ENCODE assay signal across 10 cellular contexts in genomic region chr9:110192531-110193326, GRCh38. TPM values are rescaled to one million over a fixed set of nuclear protein-coding genes. Genes with fewer than 3 reads are reported as not detected.
DNase-seq lines count a peak whose midpoint lies in the region; ATAC-seq and TF ChIP-seq lines count a peak whose summit lies in the region.
"Had no signal": no experiment of that assay in that cellular context is flagged by ENCODE, and none has a peak within 500 bp of the region (broad histone marks: within the 10 kb centered on the region; RNA-seq: fewer than 3 reads in every experiment).

No MANE protein-coding gene starts in this region.

- peak overlapping the region; percentile 7 for H3K9ac ChIP-seq in mucosa of stomach (ENCODE audit: low read length)
- H3K9ac ChIP-seq: BLaER1 had no signal

- H3K9me3 ChIP-seq in right cardiac atrium (ENCODE audit: control insufficient read depth, low read length) = no peaks in the 10 kb centered on the region
- no peaks in the 10 kb centered on the region for H3K9me3 ChIP-seq in mucosa of stomach (ENCODE audit: control insufficient read depth, low read length)
- H3K9me3 ChIP-seq in uterus = no peaks in the 10 kb centered on the region
- H3K9me3 ChIP-seq: BLaER1 had no signal

- H3K36me3 Mint-ChIP-seq in activated T-cell treated with anti-CD3 and anti-CD28 coated beads, Interleukin-2, amount 50 U/mL, for 4 hours (ENCODE audit: insufficient read depth) = no peaks in the 10 kb centered on the region

- no peak overlapping the region for H3K4me3 Mint-ChIP-seq in activated T-cell treated with anti-CD3 and anti-CD28 coated beads, Interleukin-2, amount 50 U/mL, for 4 hours

- H3K27me3 Mint-ChIP-seq in activated T-cell treated with anti-CD3 and anti-CD28 coated beads, Interleukin-2, amount 50 U/mL, for 4 hours (ENCODE audit: low read depth) = peaks cover 5% of the 10 kb centered on the region

- no peak for TF ChIP-seq POLR2A in uterus (IDR thresholded peaks at IDR 0.05)

- peaks cover 5% of the 10 kb centered on the region for H3K4me1 ChIP-seq in right cardiac atrium (ENCODE audit: control insufficient read depth, insufficient read depth, low read length)
- H3K4me1 ChIP-seq in mucosa of stomach (ENCODE audit: control insufficient read depth, insufficient read depth, low read length) = peaks cover 64% of the 10 kb centered on the region
- no peaks in the 10 kb centered on the region for H3K4me1 ChIP-seq in uterus

- TF ChIP-seq CTCF in choroid plexus epithelial cell (conservative IDR thresholded peaks at IDR 0.05; ENCODE audit: low read depth, low read length) = no peak
- no peak for TF ChIP-seq CTCF in uterus (IDR thresholded peaks at IDR 0.05)

- 56% methylated on average over 5 of the region's 5 CpGs for WGBS in right cardiac atrium

- H3K36me3 ChIP-seq in mucosa of stomach (ENCODE audit: control insufficient read depth, insufficient read depth, low read length) (no peaks in the 10 kb centered on the region), uterus (no peaks in the 10 kb centered on the region)
- H3K36me3 ChIP-seq: BLaER1 had no signal

- no peaks in the 10 kb centered on the region for H3K9me3 Mint-ChIP-seq in activated T-cell treated with anti-CD3 and anti-CD28 coated beads, Interleukin-2, amount 50 U/mL, for 4 hours

- ATAC-seq in Right ventricle myocardium superior (ENCODE audit: poor library complexity) = peak; percentile 38
- ATAC-seq in right cardiac atrium = no peak
- ATAC-seq in activated T-cell treated with anti-CD3 and anti-CD28 coated beads, Interleukin-2, amount 50 U/mL, for 4 hours = no peak
- ATAC-seq in GM18517 (IDR thresholded peaks at IDR 0.05; ENCODE audit: unreplicated experiment) = no peak
- ATAC-seq: left colon had no signal

- H3K4me3 ChIP-seq in right cardiac atrium (ENCODE audit: low read length) = no peak overlapping the region
- H3K4me3 ChIP-seq in choroid plexus epithelial cell (ENCODE audit: low read depth, low read length) = no peak overlapping the region
- no peak overlapping the region for H3K4me3 ChIP-seq in mucosa of stomach (ENCODE audit: low read length)
- H3K4me3 ChIP-seq in uterus = no peak overlapping the region
- H3K4me3 ChIP-seq: BLaER1 had no signal

- DNase-seq in Right ventricle myocardium superior (no peak), right cardiac atrium (no peak), choroid plexus epithelial cell (ENCODE audit: low read depth) (peak; percentile 91), uterus (peak; percentile 63 to 70), NCI-H2227 treated with DMSO at 0.1 percent for 48 hours (lab: John Stamatoyannopoulos, UW) (no peak)
- DNase-seq in activated T-cell treated with anti-CD3 and anti-CD28 coated beads, Interleukin-2, amount 50 U/mL, for 4 hours = no peak
- DNase-seq: left colon had no signal

- peaks cover 1% of the 10 kb centered on the region for H3K4me1 Mint-ChIP-seq in activated T-cell treated with anti-CD3 and anti-CD28 coated beads, Interleukin-2, amount 50 U/mL, for 4 hours (ENCODE audit: low read depth)

- H3K27me3 ChIP-seq in right cardiac atrium (ENCODE audit: control insufficient read depth, insufficient read depth) (no peaks in the 10 kb centered on the region), mucosa of stomach (ENCODE audit: control insufficient read depth, insufficient read depth, low read length) (no peaks in the 10 kb centered on the region), uterus (no peaks in the 10 kb centered on the region)
- H3K27me3 ChIP-seq: BLaER1 had no signal

- H3K27ac ChIP-seq in right cardiac atrium (ENCODE audit: low read length) (no peak overlapping the region), uterus (peak overlapping the region; percentile 81 to 86)
- H3K27ac ChIP-seq: BLaER1 had no signal

- intact Hi-C loops in Right ventricle myocardium superior (cut with DNase I) = no loop called here
- intact Hi-C loops in right cardiac atrium (cut with DNase I) = no loop called here
- intact Hi-C loops in uterus (cut with DNase I; ENCODE audit: low total_unique reads) = no loop called here

RNA-seq across cellular contexts. Expression of gene C9orf152, which starts 15.2 kb away (rescaled TPM):
- not detected for total RNA-seq in Right ventricle myocardium superior
- total RNA-seq in right cardiac atrium = not detected
- polyA plus RNA-seq in right cardiac atrium = not detected
- 1 to 10 TPM in 1 of 4 donors, not detected in 3; 1.6 TPM for total RNA-seq in uterus
- under 1 TPM in 1 of 3 donors, not detected in 2; 0.14 TPM for total RNA-seq in activated T-cell treated with anti-CD3 and anti-CD28 coated beads, Interleukin-2, amount 50 U/mL, for 4 hours

Comparison
In these comparisons a context has a peak if more than half of its experiments do, and no peak if none do; other contexts are left out.
1. DNase-seq: peak in choroid plexus epithelial cell (single experiment) and uterus (2 of 2); none in Right ventricle myocardium superior (single experiment), right cardiac atrium (0 of 3), activated T-cell treated with anti-CD3 and anti-CD28 coated beads, Interleukin-2, amount 50 U/mL, for 4 hours (single experiment) and NCI-H2227 treated with DMSO at 0.1 percent for 48 hours (single experiment).